Comparison of ENCODE assay signal across 1 cellular context in genomic region chr17:64326030-64326419, GRCh38.
TF ChIP-seq lines count a peak whose summit lies in the region.

No MANE protein-coding gene starts in this region.

TF ChIP-seq in SK-N-SH treated with all-trans-retinoic acid at 6 μM for 48 hours, 23 proteins besides CTCF, POLR2A, EP300 and RAD21 (continued from another document):
- no peak for TF ChIP-seq CREB5 (CRISPR knock-in tag; IDR thresholded peaks at IDR 0.05; ENCODE audit: low read depth)
- no peak for TF ChIP-seq POU6F1 (CRISPR knock-in tag; IDR thresholded peaks at IDR 0.05; ENCODE audit: borderline replicate concordance, low read depth)
- no peak for TF ChIP-seq TCF4 (CRISPR knock-in tag; IDR thresholded peaks at IDR 0.05; ENCODE audit: borderline replicate concordance)
- TF ChIP-seq ZFP3 (CRISPR knock-in tag; IDR thresholded peaks at IDR 0.05) = no peak
- TF ChIP-seq CSDC2 (CRISPR knock-in tag; IDR thresholded peaks at IDR 0.05) = no peak
- no peak for TF ChIP-seq GLIS3 (CRISPR knock-in tag; IDR thresholded peaks at IDR 0.05)
